In genomic region chr1:2054560-2054959, GRCh38 we compare ENCODE assay signal across 35 cellular contexts. TPM values are rescaled to one million over a fixed set of nuclear protein-coding genes. Genes with fewer than 3 reads are reported as not detected.
"Had no signal": no experiment of that assay in that cellular context is flagged by ENCODE, and none has a peak within 500 bp of the region (broad histone marks: within the 10 kb centered on the region; RNA-seq: fewer than 3 reads in every experiment).

No MANE protein-coding gene starts in this region.

- DNase-seq: activated CD4-positive, alpha-beta T cell treated with anti-CD3 and anti-CD28 coated beads for 1 hour; activated CD4-positive, alpha-beta T cell treated with anti-CD3 and anti-CD28 coated beads for 4 hours; activated CD4-positive, alpha-beta T cell treated with anti-CD3 and anti-CD28 coated beads, Interleukin-2, amount 50 U/mL, for 1 hour; activated CD4-positive, alpha-beta T cell treated with anti-CD3 and anti-CD28 coated beads, Interleukin-2, amount 50 U/mL, for 48 hours; activated CD8-positive, alpha-beta memory T cell treated with anti-CD3 and anti-CD28 coated beads for 24 hours; activated CD8-positive, alpha-beta T cell treated with anti-CD3 and anti-CD28 coated beads for 36 hours; activated effector memory CD4-positive, alpha-beta T cell treated with Interleukin-2 at 50 U/mL for 16 hours; activated gamma-delta T cell treated with Interleukin-2 at 50 U/mL for 16 hours; activated naive CD4-positive, alpha-beta T cell treated with anti-CD3 and anti-CD28 coated beads, Interleukin-2, amount 50 U/mL, for 16 hours; activated naive CD4-positive, alpha-beta T cell treated with Interleukin-2 at 50 U/mL for 16 hours; activated T-cell treated with anti-CD3 and anti-CD28 coated beads, Interleukin-2, amount 50 U/mL, for 4 hours; amniotic stem cell; anterior cingulate cortex; brain microvascular endothelial cell; cortex of kidney; dermis blood vessel endothelial cell; effector CD4-positive, alpha-beta T cell; effector memory CD8-positive, alpha-beta T cell; erythroblast; foreskin keratinocyte; T-cell; T-helper 9 cell had no signal

- H3K36me3 Mint-ChIP-seq: activated naive CD8-positive, alpha-beta T cell had no signal

- H3K4me3 Mint-ChIP-seq: activated CD8-positive, alpha-beta T cell treated with anti-CD3 and anti-CD28 coated beads for 36 hours; activated naive CD8-positive, alpha-beta T cell; activated T-cell treated with anti-CD3 and anti-CD28 coated beads, Interleukin-2, amount 50 U/mL, for 4 hours; activated T-helper 17 cell treated with anti-CD3 and anti-CD28 coated beads, Interleukin-2, amount 50 U/mL, for 72 hours; effector memory CD8-positive, alpha-beta T cell; T-helper 1 cell treated with Interleukin-12 subunit alpha and Interleukin-12 subunit beta and Interleukin-4 antibody, amounts not matched to agents 30 μg/mL and 1 μg/mL, for 36 hours; WTC11 had no signal

- H3K9me3 Mint-ChIP-seq: activated CD8-positive, alpha-beta T cell treated with anti-CD3 and anti-CD28 coated beads for 36 hours; activated T-cell treated with anti-CD3 and anti-CD28 coated beads, Interleukin-2, amount 50 U/mL, for 4 hours; activated T-helper 17 cell treated with anti-CD3 and anti-CD28 coated beads, Interleukin-2, amount 50 U/mL, for 72 hours; effector memory CD8-positive, alpha-beta T cell; T-cell; T-helper 1 cell treated with Interleukin-12 subunit alpha and Interleukin-12 subunit beta and Interleukin-4 antibody, amounts not matched to agents 30 μg/mL and 1 μg/mL, for 36 hours; WTC11 had no signal

- H3K9me3 ChIP-seq: esophagus muscularis mucosa, gastroesophageal sphincter, heart right ventricle had no signal

- H3K27me3 ChIP-seq: foreskin keratinocyte had no signal

- H3K27ac Mint-ChIP-seq: activated CD8-positive, alpha-beta T cell treated with anti-CD3 and anti-CD28 coated beads for 36 hours; activated naive CD8-positive, alpha-beta T cell; activated T-helper 17 cell treated with anti-CD3 and anti-CD28 coated beads, Interleukin-2, amount 50 U/mL, for 72 hours; effector memory CD8-positive, alpha-beta T cell; T-cell; WTC11 had no signal

- H3K4me3 ChIP-seq: esophagus muscularis mucosa, gastroesophageal sphincter, heart right ventricle had no signal

- H3K27me3 Mint-ChIP-seq: activated CD8-positive, alpha-beta T cell treated with anti-CD3 and anti-CD28 coated beads for 36 hours; activated naive CD8-positive, alpha-beta T cell; activated T-helper 17 cell treated with anti-CD3 and anti-CD28 coated beads, Interleukin-2, amount 50 U/mL, for 72 hours; effector memory CD8-positive, alpha-beta T cell; T-cell had no signal

- H3K27ac ChIP-seq: brain microvascular endothelial cell, esophagus muscularis mucosa, foreskin keratinocyte, gastroesophageal sphincter, heart right ventricle had no signal

- H3K36me3 ChIP-seq: brain microvascular endothelial cell, gastroesophageal sphincter had no signal

- ATAC-seq: activated CD8-positive, alpha-beta T cell treated with anti-CD3 and anti-CD28 coated beads for 36 hours; activated T-cell treated with anti-CD3 and anti-CD28 coated beads, Interleukin-2, amount 50 U/mL, for 4 hours; activated T-helper 17 cell treated with anti-CD3 and anti-CD28 coated beads, Interleukin-2, amount 50 U/mL, for 72 hours; effector memory CD8-positive, alpha-beta T cell; foreskin keratinocyte; gastroesophageal sphincter; heart right ventricle; T-cell; WTC11 had no signal

- H3K4me1 ChIP-seq: foreskin keratinocyte had no signal

- H3K4me1 Mint-ChIP-seq: activated T-helper 17 cell treated with anti-CD3 and anti-CD28 coated beads, Interleukin-2, amount 50 U/mL, for 72 hours had no signal

RNA-seq across cellular contexts. Expression of gene GABRD, which starts 35.4 kb away (rescaled TPM):
- total RNA-seq: activated CD8-positive, alpha-beta T cell treated with anti-CD3 and anti-CD28 coated beads for 36 hours; activated T-cell treated with anti-CD3 and anti-CD28 coated beads, Interleukin-2, amount 50 U/mL, for 4 hours; activated T-helper 17 cell treated with anti-CD3 and anti-CD28 coated beads, Interleukin-2, amount 50 U/mL, for 72 hours; astrocyte; bronchial epithelial cell; chondrocyte; esophagus muscularis mucosa; foreskin keratinocyte; glomerular endothelial cell; T-helper 2 cell treated with Interferon-gamma antibody and Interleukin-4, amounts not matched to agents 100 ng/mL and 5 ng/mL, for 36 hours had no signal

RNA-seq across cellular contexts. Expression of gene CFAP74, which starts 51.0 kb away (rescaled TPM):
- total RNA-seq: activated T-cell treated with anti-CD3 and anti-CD28 coated beads, Interleukin-2, amount 50 U/mL, for 4 hours; activated T-helper 17 cell treated with anti-CD3 and anti-CD28 coated beads, Interleukin-2, amount 50 U/mL, for 72 hours; astrocyte; bronchial epithelial cell; cardiac septum; chondrocyte; dermis blood vessel endothelial cell; esophagus muscularis mucosa; glomerular endothelial cell; heart right ventricle; T-cell; T-helper 2 cell treated with Interferon-gamma antibody and Interleukin-4, amounts not matched to agents 100 ng/mL and 5 ng/mL, for 36 hours had no signal
